ENCODE assay signal across 25 cellular contexts in genomic region chr3:123050666-123051065, GRCh38. TPM values are rescaled to one million over a fixed set of nuclear protein-coding genes. Genes with fewer than 3 reads are reported as not detected.
"Had no signal": no experiment of that assay in that cellular context is flagged by ENCODE, and none has a peak within 500 bp of the region (broad histone marks: within the 10 kb centered on the region; RNA-seq: fewer than 3 reads in every experiment).

No MANE protein-coding gene starts in this region.

- DNase-seq: central memory CD4-positive, alpha-beta T cell; colonic mucosa; dermis blood vessel endothelial cell; effector memory CD8-positive, alpha-beta T cell; foreskin fibroblast; gastrocnemius medialis; head of caudate nucleus; kidney; naive thymus-derived CD8-positive, alpha-beta T cell; nephron progenitor cell; pancreas; retina; stimulated activated CD4-positive, alpha-beta T cell treated with anti-CD3 and anti-CD28 coated beads, Interleukin-12 subunit alpha, Interleukin-12 subunit beta, amount 100 ng/mL, for 4 hours; stimulated activated CD4-positive, alpha-beta T cell treated with anti-CD3 and anti-CD28 coated beads, Interleukin-1b, Interleukin-23, amount 100 ng/mL, for 48 hours; stimulated activated CD4-positive, alpha-beta T cell treated with anti-CD3 and anti-CD28 coated beads, Interleukin-4, amount 100 ng/mL, for 24 hours; stimulated activated naive CD4-positive, alpha-beta T cell treated with Interleukin-2 at 50 U/mL for 16 hours; stomach; thyroid gland had no signal

- H3K4me3 ChIP-seq: colonic mucosa, gastrocnemius medialis, lung, pancreas, smooth muscle cell, stomach, thyroid gland had no signal

- H3K27me3 ChIP-seq: colonic mucosa, gastrocnemius medialis, pancreas, stomach, thyroid gland had no signal

- H3K9me3 ChIP-seq: colonic mucosa, gastrocnemius medialis, pancreas, stomach, thyroid gland had no signal

- H3K36me3 ChIP-seq: colonic mucosa, gastrocnemius medialis, pancreas, stomach, thyroid gland had no signal

- H3K4me2 ChIP-seq: smooth muscle cell had no signal

- H3K27ac ChIP-seq: colonic mucosa, epithelial cell of prostate, gastrocnemius medialis, pancreas, stomach, thyroid gland had no signal

- H3K4me1 ChIP-seq: colonic mucosa, gastrocnemius medialis, stomach had no signal

RNA-seq across cellular contexts. Expression of gene SEMA5B, which starts 23.1 kb away (rescaled TPM):
- total RNA-seq: dermis blood vessel endothelial cell, esophagus mucosa, glomerular endothelial cell, mesenteric fat pad, pulmonary artery endothelial cell, smooth muscle cell had no signal
- polyA plus RNA-seq: naive thymus-derived CD8-positive, alpha-beta T cell; smooth muscle cell had no signal
